Comparison of ENCODE assay signal across 25 cellular contexts in the genomic region with DNA sequence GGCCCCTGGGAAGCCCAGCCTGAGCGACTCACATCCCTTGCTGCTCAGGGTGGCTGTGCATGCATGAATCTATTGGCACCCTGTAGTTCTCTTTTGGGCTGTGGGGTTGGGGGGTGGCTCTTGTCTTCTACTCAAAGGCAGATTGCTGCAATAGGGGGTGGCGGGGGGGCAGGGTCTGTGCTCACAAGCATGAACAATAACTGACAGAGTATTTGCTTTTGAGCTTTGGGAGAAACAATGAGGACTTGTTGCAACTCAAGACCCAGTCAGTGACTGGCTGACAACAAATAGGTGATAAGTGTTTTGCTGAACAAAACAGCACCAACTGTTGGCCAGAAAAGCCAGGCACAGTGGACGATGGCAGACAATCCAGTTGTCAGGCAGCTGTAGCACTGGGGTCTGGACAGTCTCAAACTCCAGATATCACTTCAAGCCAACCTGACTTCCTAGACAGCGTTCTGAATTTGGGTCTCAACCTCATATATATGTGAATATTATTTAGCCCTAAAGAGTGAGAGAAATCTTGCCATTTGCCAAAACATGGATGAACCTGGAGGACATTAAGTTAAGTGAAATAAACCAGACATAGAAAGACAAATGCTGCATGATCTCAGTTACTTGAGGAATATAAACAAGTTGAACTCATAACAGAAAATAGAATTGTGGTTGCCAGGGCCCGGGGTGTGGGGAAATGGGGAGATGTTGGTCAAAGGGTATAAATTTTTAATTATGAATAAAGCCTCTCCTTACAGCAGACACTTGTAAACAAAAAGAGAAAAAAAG.
DNase-seq lines count a peak whose midpoint lies in the region; ATAC-seq and TF ChIP-seq lines count a peak whose summit lies in the region.
"Had no signal": no experiment of that assay in that cellular context is flagged by ENCODE, and none has a peak within 500 bp of the region (broad histone marks: within the 10 kb centered on the region; RNA-seq: fewer than 3 reads in every experiment).

No MANE protein-coding gene starts in this region.

- H3K9me3 Mint-ChIP-seq in stimulated activated naive CD8-positive, alpha-beta T cell treated with anti-CD3 and anti-CD28 coated beads, Interleukin-15, amount 100 ng/mL, for 72 hours: no peaks in the 10 kb centered on the region
- H3K9me3 Mint-ChIP-seq: activated CD8-positive, alpha-beta T cell treated with anti-CD3 and anti-CD28 coated beads for 36 hours had no signal

- H3K36me3 ChIP-seq in right atrium auricular region: no peaks in the 10 kb centered on the region
- H3K36me3 ChIP-seq in Panc1 (ENCODE audit: control insufficient read depth, insufficient read depth, low read length): no peaks in the 10 kb centered on the region
- no peaks in the 10 kb centered on the region for H3K36me3 ChIP-seq in iPS-20b (ENCODE audit: insufficient read depth, low read depth, low read length)
- no peaks in the 10 kb centered on the region for H3K36me3 ChIP-seq in sigmoid colon
- H3K36me3 ChIP-seq: upper lobe of right lung had no signal

- peak; percentile 73 for ATAC-seq in Right ventricle myocardium superior (ENCODE audit: poor library complexity)
- ATAC-seq in Panc1: peak; percentile 65
- no peak for ATAC-seq in stimulated activated naive CD8-positive, alpha-beta T cell treated with anti-CD3 and anti-CD28 coated beads, Interleukin-15, amount 100 ng/mL, for 72 hours
- ATAC-seq in HG03196 (IDR thresholded peaks at IDR 0.05; ENCODE audit: unreplicated experiment): no peak
- ATAC-seq: activated CD8-positive, alpha-beta T cell treated with anti-CD3 and anti-CD28 coated beads for 36 hours; mucosa of descending colon; upper lobe of right lung had no signal

- WGBS in sigmoid colon, 2 donors: 85 to 93% methylated on average over 5 of the region's 5 CpGs

- no peak for TF ChIP-seq POLR2A in sigmoid colon (IDR thresholded peaks at IDR 0.05)

- no peaks in the 10 kb centered on the region for H3K4me1 Mint-ChIP-seq in stimulated activated naive CD8-positive, alpha-beta T cell treated with anti-CD3 and anti-CD28 coated beads, Interleukin-15, amount 100 ng/mL, for 72 hours

- intact Hi-C loops in Right ventricle myocardium superior (cut with DNase I): no loop called here
- intact Hi-C loops in Panc1 (cut with micrococcal nuclease; ENCODE audit: unreplicated experiment): loop anchor here (10.0 kb wide), 1 partner anchor 246 kb away; no protein-coding TSS in a partner anchor
- intact Hi-C loops in sigmoid colon (cut with DNase I): loop anchor here (5.0 kb wide), 1 partner anchor 62 kb away; the partner anchor contains the start of gene ME3

- H3K4me3 ChIP-seq in right atrium auricular region: no peak overlapping the region
- H3K4me3 ChIP-seq in Panc1 (ENCODE audit: low read depth in 2 of 2, low read length in 2 of 2): no peak overlapping the region
- 0 out of 2 replicates have a peak overlapping the region, but pooled peaks have one; percentile 23 for H3K4me3 ChIP-seq in iPS-20b (ENCODE audit: low read length)
- no peak overlapping the region for H3K4me3 ChIP-seq in sigmoid colon
- H3K4me3 ChIP-seq: dorsolateral prefrontal cortex, mucosa of descending colon, upper lobe of right lung had no signal

- H3K4me3 Mint-ChIP-seq in stimulated activated naive CD8-positive, alpha-beta T cell treated with anti-CD3 and anti-CD28 coated beads, Interleukin-15, amount 100 ng/mL, for 72 hours: no peak overlapping the region
- H3K4me3 Mint-ChIP-seq: activated CD8-positive, alpha-beta T cell treated with anti-CD3 and anti-CD28 coated beads for 36 hours; CD4-positive, alpha-beta T cell; immature natural killer cell; neural crest cell had no signal

- peaks cover 0 to 25% of the 10 kb centered on the region in 2 donors for H3K4me1 ChIP-seq in right atrium auricular region
- H3K4me1 ChIP-seq in Panc1 (ENCODE audit: control insufficient read depth, insufficient read depth, low read length): peaks cover 50% of the 10 kb centered on the region
- peaks cover 20% of the 10 kb centered on the region for H3K4me1 ChIP-seq in iPS-20b (ENCODE audit: insufficient read depth, low read length)
- peaks cover 0 to 58% (median 38%) of the 10 kb centered on the region in 4 donors for H3K4me1 ChIP-seq in sigmoid colon

- TF ChIP-seq CTCF in right atrium auricular region (IDR thresholded peaks at IDR 0.05) (no peak), Panc1 (IDR thresholded peaks at IDR 0.05) (peak; percentile 30), sigmoid colon (IDR thresholded peaks at IDR 0.05) (no peak)

- peaks cover 0 to 5% of the 10 kb centered on the region in 2 donors for H3K9me3 ChIP-seq in right atrium auricular region
- H3K9me3 ChIP-seq in Panc1 (ENCODE audit: control insufficient read depth, insufficient read depth, low read depth, low read length): peaks cover 20% of the 10 kb centered on the region; the same call in 1 of the 2 replicates
- H3K9me3 ChIP-seq in iPS-20b (ENCODE audit: insufficient read depth, low read depth, low read length): no peaks in the 10 kb centered on the region
- no peaks in the 10 kb centered on the region for H3K9me3 ChIP-seq in sigmoid colon
- H3K9me3 ChIP-seq: mucosa of descending colon, upper lobe of right lung had no signal

- H3K9ac ChIP-seq in iPS-20b (ENCODE audit: low read depth, low read length): no peak overlapping the region

- POLR2A ChIA-PET in Panc1 (lab: Charles Lee): no interaction called here

- BruUV-seq in Panc1 (replicated peaks; lab: Mats Ljungman, UMichigan): no TSS peak

- H3K27me3 Mint-ChIP-seq in stimulated activated naive CD8-positive, alpha-beta T cell treated with anti-CD3 and anti-CD28 coated beads, Interleukin-15, amount 100 ng/mL, for 72 hours: peaks cover 17% of the 10 kb centered on the region
- H3K27me3 Mint-ChIP-seq: CD4-positive, alpha-beta T cell; progenitor cell of endocrine pancreas had no signal

- peak; percentile 32 to 93 (median 80) for TF ChIP-seq EP300 in sigmoid colon (IDR thresholded peaks at IDR 0.05)

- DNase-seq in Right ventricle myocardium superior: no peak
- DNase-seq in right atrium auricular region (ENCODE audit: low spot score): no peak
- no peak for DNase-seq in Panc1 (ENCODE audit: low read depth, low spot score)
- DNase-seq in sigmoid colon: peak; percentile 84
- no peak for DNase-seq in mucosa of gallbladder (ENCODE audit: low spot score)
- DNase-seq in stimulated activated naive CD8-positive, alpha-beta T cell treated with anti-CD3 and anti-CD28 coated beads, Interleukin-15, amount 100 ng/mL, for 72 hours: no peak
- DNase-seq: 8988T; activated CD4-positive, CD25-positive, alpha-beta regulatory T cell treated with anti-CD3 and anti-CD28 coated beads, Interleukin-2, amount 50 U/mL, for 72 hours; activated CD8-positive, alpha-beta T cell treated with anti-CD3 and anti-CD28 coated beads for 36 hours; activated effector memory CD4-positive, alpha-beta T cell treated with anti-CD3 and anti-CD28 coated beads, Interleukin-2, amount 50 U/mL, for 16 hours; activated T-cell treated with anti-CD3 and anti-CD28 coated beads for 4 hours; CD4-positive, alpha-beta T cell; cerebellar nuclear complex; dorsolateral prefrontal cortex; immature natural killer cell; Kasumi-1; mucosa of descending colon; NCI-H2029 treated with DMSO at 0.1 percent for 48 hours; NCI-H446; SHP77 treated with DMSO at 0.1 percent for 48 hours; upper lobe of right lung had no signal

- CTCF ChIA-PET in Panc1 (lab: Charles Lee): no interaction called here

- H3K27me3 ChIP-seq in right atrium auricular region: no peaks in the 10 kb centered on the region
- no peaks in the 10 kb centered on the region for H3K27me3 ChIP-seq in Panc1 (ENCODE audit: control insufficient read depth, insufficient read depth, low read length)
- H3K27me3 ChIP-seq in iPS-20b (ENCODE audit: insufficient read depth, low read length): no peaks in the 10 kb centered on the region
- H3K27me3 ChIP-seq in sigmoid colon: no peaks in the 10 kb centered on the region
- H3K27me3 ChIP-seq: dorsolateral prefrontal cortex, upper lobe of right lung had no signal

- H3K27ac Mint-ChIP-seq in stimulated activated naive CD8-positive, alpha-beta T cell treated with anti-CD3 and anti-CD28 coated beads, Interleukin-15, amount 100 ng/mL, for 72 hours: no peak overlapping the region
- H3K27ac Mint-ChIP-seq: activated CD8-positive, alpha-beta T cell treated with anti-CD3 and anti-CD28 coated beads for 36 hours; CD4-positive, alpha-beta T cell; progenitor cell of endocrine pancreas had no signal

- in situ Hi-C loops in Panc1 (cut with HindIII; ENCODE audit: low pct_unique_long_range_greater_than_20kb, low sequenced_read_pairs): no loop called here

- no peak overlapping the region for H3K27ac ChIP-seq in right atrium auricular region
- H3K27ac ChIP-seq in Panc1 (ENCODE audit: low read length): peak overlapping the region; percentile 78
- H3K27ac ChIP-seq in iPS-20b (ENCODE audit: low read length): peak overlapping the region; percentile 66
- H3K27ac ChIP-seq in sigmoid colon: peak overlapping the region in 3 of 4 donors; percentile 57 to 70 (median 65)
- H3K27ac ChIP-seq: dorsolateral prefrontal cortex, upper lobe of right lung had no signal

Comparison
In these comparisons a context has a peak if more than half of its experiments do, and no peak if none do; other contexts are left out.
1. ATAC-seq: peak in Right ventricle myocardium superior (single experiment) and Panc1 (single experiment); none in stimulated activated naive CD8-positive, alpha-beta T cell treated with anti-CD3 and anti-CD28 coated beads, Interleukin-15, amount 100 ng/mL, for 72 hours (single experiment) and HG03196 (single experiment).
2. H3K27ac ChIP-seq: peak in Panc1 (single experiment), iPS-20b (single experiment) and sigmoid colon (3 of 4); none in right atrium auricular region (0 of 2).